In the genomic region with DNA sequence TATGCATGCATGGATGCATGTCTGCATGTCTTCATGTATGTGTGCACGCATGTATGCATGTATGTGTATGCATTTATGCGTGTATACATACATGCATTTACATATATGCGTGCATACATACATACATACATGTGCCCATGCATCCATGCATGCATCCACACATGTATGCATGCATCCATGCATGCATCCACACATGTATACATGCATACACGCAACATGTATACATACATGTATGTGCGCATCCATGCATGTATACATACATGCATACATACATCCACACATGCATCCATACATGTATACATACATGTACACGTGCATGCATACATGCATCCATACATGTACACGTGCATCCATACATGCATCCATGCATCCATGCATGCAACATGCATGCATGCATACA, we compare ENCODE assay signal across 28 cellular contexts. TPM values are rescaled to one million over a fixed set of nuclear protein-coding genes. Genes with fewer than 3 reads are reported as not detected.
"Had no signal": no experiment of that assay in that cellular context is flagged by ENCODE, and none has a peak within 500 bp of the region (broad histone marks: within the 10 kb centered on the region; RNA-seq: fewer than 3 reads in every experiment).

No MANE protein-coding gene starts in this region.

- FAIRE-seq: endometrium, islet of Langerhans, keratinocyte had no signal

- ATAC-seq: effector memory CD8-positive, alpha-beta T cell; esophagus mucosa; gastrocnemius medialis; heart right ventricle; left cardiac atrium; left lung; left ventricle myocardium superior had no signal

- H3K9me3 ChIP-seq: colonic mucosa, esophagus squamous epithelium, gastrocnemius medialis, heart right ventricle, left lung had no signal

- H3K4me3 ChIP-seq: colonic mucosa, esophagus squamous epithelium, gastrocnemius medialis, heart right ventricle, left lung, lung had no signal

- H3K27me3 ChIP-seq: colonic mucosa, gastrocnemius medialis had no signal

- H3K4me1 ChIP-seq: colonic mucosa had no signal

- H3K27ac ChIP-seq: colonic mucosa, epithelial cell of prostate, esophagus squamous epithelium, gastrocnemius medialis, heart right ventricle, left lung had no signal

- H3K36me3 ChIP-seq: colonic mucosa, esophagus squamous epithelium, gastrocnemius medialis, heart right ventricle, left lung had no signal

- DNase-seq: colonic mucosa; cortex of kidney; effector CD8-positive, alpha-beta T cell; effector memory CD8-positive, alpha-beta T cell; endodermal cell; esophagus squamous epithelium; foreskin fibroblast; foreskin melanocyte; gastrocnemius medialis; glutamatergic neuron; head of caudate nucleus; heart right ventricle; hippocampal formation; left cardiac atrium; left lung; left ventricle myocardium superior; mammary epithelial cell; midbrain had no signal

RNA-seq across cellular contexts. Expression of a gene that starts 29.8 kb away (rescaled TPM):
- total RNA-seq: dermis microvascular lymphatic vessel endothelial cell, gastrocnemius medialis, glomerular endothelial cell, left ventricle myocardium superior, mononuclear cell had no signal

RNA-seq across cellular contexts. Expression of a gene that starts 55.8 kb away (rescaled TPM):
- total RNA-seq: dermis microvascular lymphatic vessel endothelial cell, gastrocnemius medialis, glomerular endothelial cell, left ventricle myocardium superior, mucosa of gallbladder had no signal
